ENCODE assay signal across 10 cellular contexts in genomic region chr21:32807717-32808380, GRCh38. TPM values are rescaled to one million over a fixed set of nuclear protein-coding genes. Genes with fewer than 3 reads are reported as not detected.
DNase-seq lines count a peak whose midpoint lies in the region; ATAC-seq lines count a peak whose summit lies in the region.
"Had no signal": no experiment of that assay in that cellular context is flagged by ENCODE, and none has a peak within 500 bp of the region (broad histone marks: within the 10 kb centered on the region; RNA-seq: fewer than 3 reads in every experiment).

No MANE protein-coding gene starts in this region.

- H3K9ac ChIP-seq in subcutaneous abdominal adipose tissue (ENCODE audit: low read length in 5 of 5): no peak overlapping the region

- no peak overlapping the region for H3K4me3 ChIP-seq in right cardiac atrium (ENCODE audit: low read length)
- no peak overlapping the region for H3K4me3 ChIP-seq in subcutaneous abdominal adipose tissue (ENCODE audit: low read depth in 1 of 5, low read length in 5 of 5)

- DNase-seq in DMS79 treated with DMSO at 0.1 percent for 48 hours (lab: John Stamatoyannopoulos, UW) (peak; percentile 15), DMS79 (lab: John Stamatoyannopoulos, UW) (no peak), astrocyte of the hippocampus (ENCODE audit: low read depth, low spot score) (peak; percentile 88), right cardiac atrium (no peak), HK-2 (ENCODE audit: unreplicated experiment) (no peak)
- DNase-seq: NCI-H774 had no signal

- 84% methylated on average over 5 of the region's 5 CpGs for WGBS in right cardiac atrium

- no peaks in the 10 kb centered on the region for H3K36me3 ChIP-seq in subcutaneous abdominal adipose tissue (ENCODE audit: control insufficient read depth in 5 of 5, insufficient read depth in 5 of 5, low read length in 5 of 5)

- no peaks in the 10 kb centered on the region for H3K4me1 ChIP-seq in right cardiac atrium (ENCODE audit: control insufficient read depth, insufficient read depth, low read length)
- no peaks in the 10 kb centered on the region for H3K4me1 ChIP-seq in subcutaneous abdominal adipose tissue (ENCODE audit: control insufficient read depth in 5 of 5, insufficient read depth in 5 of 5, low read length in 5 of 5)

- H3K27ac ChIP-seq in right cardiac atrium (ENCODE audit: low read length): no peak overlapping the region
- H3K27ac ChIP-seq in subcutaneous abdominal adipose tissue (ENCODE audit: low read depth, low read length): peak overlapping the region; percentile 14
- H3K27ac ChIP-seq: 22Rv1 had no signal

- H3K9me3 ChIP-seq in right cardiac atrium (ENCODE audit: control insufficient read depth, low read length) (no peaks in the 10 kb centered on the region), subcutaneous abdominal adipose tissue (ENCODE audit: control insufficient read depth in 5 of 5, low read length in 5 of 5) (no peaks in the 10 kb centered on the region)

- ATAC-seq in right cardiac atrium (peak; percentile 74 to 76), HG03565 (IDR thresholded peaks at IDR 0.05; ENCODE audit: unreplicated experiment) (no peak), GM19463 (IDR thresholded peaks at IDR 0.05; ENCODE audit: unreplicated experiment) (no peak)

- H3K27me3 ChIP-seq in right cardiac atrium (ENCODE audit: control insufficient read depth, insufficient read depth) (no peaks in the 10 kb centered on the region), subcutaneous abdominal adipose tissue (ENCODE audit: control insufficient read depth in 5 of 5, insufficient read depth in 4 of 5, low read length in 5 of 5) (no peaks in the 10 kb centered on the region)

- intact Hi-C loops in right cardiac atrium (cut with DNase I): no loop called here

RNA-seq across cellular contexts. Expression of gene PAXBP1, which starts 36.3 kb away (rescaled TPM):
- total RNA-seq in right cardiac atrium: 10 to 100 TPM; 12.2 to 19.7 (median 16.1) TPM
- polyA plus RNA-seq in right cardiac atrium: 9.3 TPM

Comparison
In these comparisons a context has a peak if more than half of its experiments do, and no peak if none do; other contexts are left out.
1. DNase-seq: peak in DMS79 treated with DMSO at 0.1 percent for 48 hours (single experiment) and astrocyte of the hippocampus (single experiment); none in DMS79 (single experiment), right cardiac atrium (0 of 3) and HK-2 (single experiment).
2. ATAC-seq: peak in right cardiac atrium (2 of 2); none in HG03565 (single experiment) and GM19463 (single experiment).